Comparison of ENCODE assay signal across 24 cellular contexts in genomic region chr2:204899983-204900382, GRCh38.
DNase-seq lines count a peak whose midpoint lies in the region; ATAC-seq and TF ChIP-seq lines count a peak whose summit lies in the region.
"Had no signal": no experiment of that assay in that cellular context is flagged by ENCODE, and none has a peak within 500 bp of the region (broad histone marks: within the 10 kb centered on the region; RNA-seq: fewer than 3 reads in every experiment).

No MANE protein-coding gene starts in this region.

- H3K27me3 Mint-ChIP-seq in activated T-cell treated with anti-CD3 and anti-CD28 coated beads, Interleukin-2, amount 50 U/mL, for 72 hours (ENCODE audit: low read depth): no peaks in the 10 kb centered on the region
- no peaks in the 10 kb centered on the region for H3K27me3 Mint-ChIP-seq in activated T-helper 1 cell treated with anti-CD3 and anti-CD28 coated beads, Interleukin-12 subunit alpha, Interleukin-12 subunit beta, Interleukin-2, Interleukin-4 antibody, amounts not matched to agents 30 ng/mL and 10 ng/mL and 1 ng/mL, durations not matched to agents 14 hours and 24 hours and 36 hours (ENCODE audit: insufficient read depth)
- no peaks in the 10 kb centered on the region for H3K27me3 Mint-ChIP-seq in progenitor cell of endocrine pancreas
- H3K27me3 Mint-ChIP-seq: stimulated activated naive CD8-positive, alpha-beta T cell treated with anti-CD3 and anti-CD28 coated beads, Interleukin-15, amount 100 ng/mL, for 72 hours had no signal

- H3K9me3 Mint-ChIP-seq in activated T-cell treated with anti-CD3 and anti-CD28 coated beads, Interleukin-2, amount 50 U/mL, for 72 hours: peaks cover 10 to 11% of the 10 kb centered on the region in 2 donors
- H3K9me3 Mint-ChIP-seq in activated T-helper 1 cell treated with anti-CD3 and anti-CD28 coated beads, Interleukin-12 subunit alpha, Interleukin-12 subunit beta, Interleukin-2, Interleukin-4 antibody, amounts not matched to agents 30 ng/mL and 10 ng/mL and 1 ng/mL, durations not matched to agents 14 hours and 24 hours and 36 hours: peaks cover 23% of the 10 kb centered on the region
- H3K9me3 Mint-ChIP-seq in progenitor cell of endocrine pancreas (ENCODE audit: low read depth): peaks cover 14% of the 10 kb centered on the region

- DNase-seq in activated T-cell treated with anti-CD3 and anti-CD28 coated beads, Interleukin-2, amount 50 U/mL, for 72 hours: no peak
- DNase-seq in activated T-cell treated with anti-CD3 and anti-CD28 coated beads for 4 hours (no peak), progenitor cell of endocrine pancreas (ENCODE audit: low spot score, unreplicated experiment) (no peak), mucosa of gallbladder (ENCODE audit: low spot score) (no peak), UCSD-AML1 (lab: John Stamatoyannopoulos, UW; ENCODE audit: unreplicated experiment) (no peak), omental fat pad (ENCODE audit: low spot score) (no peak)
- DNase-seq in activated T-helper 1 cell treated with anti-CD3 and anti-CD28 coated beads, Interleukin-12 subunit alpha, Interleukin-12 subunit beta, Interleukin-2, Interleukin-4 antibody, amounts not matched to agents 30 ng/mL and 10 ng/mL and 1 ng/mL, durations not matched to agents 14 hours and 24 hours and 36 hours (ENCODE audit: low spot score): no peak
- DNase-seq: activated CD4-positive, alpha-beta T cell treated with anti-CD3 and anti-CD28 coated beads for 4 hours; activated CD8-positive, alpha-beta memory T cell treated with anti-CD3 and anti-CD28 coated beads, Interleukin-2, amount 50 U/mL, for 48 hours; activated gamma-delta T cell treated with Interleukin-2 at 50 U/mL for 16 hours; amygdala; EL; heart left ventricle; Karpas-422; NCI-H2171 treated with DMSO at 0.1 percent for 48 hours; NCI-H524; NK-92 treated with Interleukin-12 subunit alpha and Interleukin-12 subunit beta, amount 100 ng/mL, for 24 hours; SIG-M5; sigmoid colon; stimulated activated CD4-positive, alpha-beta T cell treated with anti-CD3 and anti-CD28 coated beads, Interleukin-15, amount 100 ng/mL, for 24 hours; stimulated activated naive CD8-positive, alpha-beta T cell treated with anti-CD3 and anti-CD28 coated beads, Interleukin-15, amount 100 ng/mL, for 72 hours; thyroid gland had no signal

- no peak for TF ChIP-seq CTCF in progenitor cell of endocrine pancreas (IDR thresholded peaks at IDR 0.05; ENCODE audit: unreplicated experiment)
- TF ChIP-seq CTCF in omental fat pad (IDR thresholded peaks at IDR 0.05): no peak

- peaks cover 27% of the 10 kb centered on the region for H3K4me1 Mint-ChIP-seq in activated T-cell treated with anti-CD3 and anti-CD28 coated beads, Interleukin-2, amount 50 U/mL, for 72 hours (ENCODE audit: low read depth)
- H3K4me1 Mint-ChIP-seq in activated T-helper 1 cell treated with anti-CD3 and anti-CD28 coated beads, Interleukin-12 subunit alpha, Interleukin-12 subunit beta, Interleukin-2, Interleukin-4 antibody, amounts not matched to agents 30 ng/mL and 10 ng/mL and 1 ng/mL, durations not matched to agents 14 hours and 24 hours and 36 hours (ENCODE audit: low read depth): peaks cover 45% of the 10 kb centered on the region
- peaks cover 45% of the 10 kb centered on the region for H3K4me1 Mint-ChIP-seq in progenitor cell of endocrine pancreas (ENCODE audit: low read depth)

- peak overlapping the region; percentile 4 for H3K27ac Mint-ChIP-seq in activated T-cell treated with anti-CD3 and anti-CD28 coated beads, Interleukin-2, amount 50 U/mL, for 72 hours
- H3K27ac Mint-ChIP-seq in activated T-helper 1 cell treated with anti-CD3 and anti-CD28 coated beads, Interleukin-12 subunit alpha, Interleukin-12 subunit beta, Interleukin-2, Interleukin-4 antibody, amounts not matched to agents 30 ng/mL and 10 ng/mL and 1 ng/mL, durations not matched to agents 14 hours and 24 hours and 36 hours: peak overlapping the region; percentile 79
- peak overlapping the region; percentile 78 for H3K27ac Mint-ChIP-seq in progenitor cell of endocrine pancreas

- ATAC-seq in activated T-cell treated with anti-CD3 and anti-CD28 coated beads, Interleukin-2, amount 50 U/mL, for 72 hours (replicated peaks in 1 of 2): no peak
- ATAC-seq in HG02852 (IDR thresholded peaks at IDR 0.05; ENCODE audit: unreplicated experiment) (peak; percentile 43), omental fat pad (ENCODE audit: low FRiP score) (no peak)
- ATAC-seq: heart left ventricle; Panc1; stimulated activated naive CD8-positive, alpha-beta T cell treated with anti-CD3 and anti-CD28 coated beads, Interleukin-15, amount 100 ng/mL, for 72 hours had no signal

- peaks cover 7 to 12% of the 10 kb centered on the region in 2 donors for H3K36me3 Mint-ChIP-seq in activated T-cell treated with anti-CD3 and anti-CD28 coated beads, Interleukin-2, amount 50 U/mL, for 72 hours (ENCODE audit: insufficient read depth in 2 of 2)
- H3K36me3 Mint-ChIP-seq in activated T-helper 1 cell treated with anti-CD3 and anti-CD28 coated beads, Interleukin-12 subunit alpha, Interleukin-12 subunit beta, Interleukin-2, Interleukin-4 antibody, amounts not matched to agents 30 ng/mL and 10 ng/mL and 1 ng/mL, durations not matched to agents 14 hours and 24 hours and 36 hours (ENCODE audit: low read depth): peaks cover 12% of the 10 kb centered on the region
- peaks cover 9% of the 10 kb centered on the region for H3K36me3 Mint-ChIP-seq in progenitor cell of endocrine pancreas (ENCODE audit: insufficient read depth)

- H3K4me3 Mint-ChIP-seq in activated T-cell treated with anti-CD3 and anti-CD28 coated beads, Interleukin-2, amount 50 U/mL, for 72 hours: peak overlapping the region in 1 of 2 donors; percentile 5
- H3K4me3 Mint-ChIP-seq in activated T-helper 1 cell treated with anti-CD3 and anti-CD28 coated beads, Interleukin-12 subunit alpha, Interleukin-12 subunit beta, Interleukin-2, Interleukin-4 antibody, amounts not matched to agents 30 ng/mL and 10 ng/mL and 1 ng/mL, durations not matched to agents 14 hours and 24 hours and 36 hours: peak overlapping the region; percentile 65
- no peak overlapping the region for H3K4me3 Mint-ChIP-seq in progenitor cell of endocrine pancreas (ENCODE audit: low read depth)

- intact Hi-C loops in activated T-helper 1 cell treated with anti-CD3 and anti-CD28 coated beads, Interleukin-12 subunit alpha, Interleukin-12 subunit beta, Interleukin-2, Interleukin-4 antibody, amounts not matched to agents 30 ng/mL and 10 ng/mL and 1 ng/mL, durations not matched to agents 14 hours and 24 hours and 36 hours (cut with micrococcal nuclease): loop anchor here (1.0 to 5.0 kb wide), 3 partner anchors 47 to 177 kb away; no protein-coding TSS in a partner anchor

Comparison
In these comparisons a context has a peak if more than half of its experiments do, and no peak if none do; other contexts are left out.
1. H3K27ac Mint-ChIP-seq: peak in every context shown above with its lines; median percentile 79 in activated T-helper 1 cell treated with anti-CD3 and anti-CD28 coated beads, Interleukin-12 subunit alpha, Interleukin-12 subunit beta, Interleukin-2, Interleukin-4 antibody, amounts not matched to agents 30 ng/mL and 10 ng/mL and 1 ng/mL, durations not matched to agents 14 hours and 24 hours and 36 hours; 78 in progenitor cell of endocrine pancreas; 4 in activated T-cell treated with anti-CD3 and anti-CD28 coated beads, Interleukin-2, amount 50 U/mL, for 72 hours.